In genomic region chr6:153568601-153569000, GRCh38 we compare ENCODE assay signal across 19 cellular contexts.
DNase-seq lines count a peak whose midpoint lies in the region; TF ChIP-seq lines count a peak whose summit lies in the region.
"Had no signal": no experiment of that assay in that cellular context is flagged by ENCODE, and none has a peak within 500 bp of the region (broad histone marks: within the 10 kb centered on the region; RNA-seq: fewer than 3 reads in every experiment).

No MANE protein-coding gene starts in this region.

- TF ChIP-seq CTCF in ascending aorta (IDR thresholded peaks at IDR 0.05), result no peak
- TF ChIP-seq CTCF in fibroblast of pulmonary artery (IDR thresholded peaks at IDR 0.05; ENCODE audit: low read length, missing control alignments), result no peak
- no peak for TF ChIP-seq CTCF in smooth muscle cell (IDR thresholded peaks at IDR 0.05; ENCODE audit: borderline replicate concordance, insufficient read depth, poor library complexity, severe bottlenecking)
- no peak for TF ChIP-seq CTCF in suprapubic skin (IDR thresholded peaks at IDR 0.05)

- H3K4me1 ChIP-seq in ascending aorta (peaks cover 3 to 12% of the 10 kb centered on the region in 2 donors), smooth muscle cell (ENCODE audit: low read depth) (no peaks in the 10 kb centered on the region), suprapubic skin (no peaks in the 10 kb centered on the region)
- H3K4me1 ChIP-seq: BLaER1 treated with 17β-estradiol and CSF1 and Interleukin-3, amounts not matched to agents 10 nM and 100 nM; Peyer's patch; testis had no signal

- H3K9ac ChIP-seq in smooth muscle cell (ENCODE audit: low read depth), result no peak overlapping the region
- H3K9ac ChIP-seq: BLaER1 treated with 17β-estradiol and CSF1 and Interleukin-3, amounts not matched to agents 10 nM and 100 nM had no signal

- no peak for TF ChIP-seq EP300 in suprapubic skin (IDR thresholded peaks at IDR 0.05)

- H3K27ac ChIP-seq in ascending aorta, result peak overlapping the region; percentile 26 to 48
- H3K27ac ChIP-seq in smooth muscle cell (ENCODE audit: low read depth), result no peak overlapping the region
- no peak overlapping the region for H3K27ac ChIP-seq in suprapubic skin
- H3K27ac ChIP-seq: BLaER1 treated with 17β-estradiol and CSF1 and Interleukin-3, amounts not matched to agents 10 nM and 100 nM; body of pancreas; neutrophil; Peyer's patch; skin epidermis; testis had no signal

- H3K36me3 ChIP-seq in ascending aorta (no peaks in the 10 kb centered on the region), smooth muscle cell (ENCODE audit: low read depth) (no peaks in the 10 kb centered on the region), suprapubic skin (no peaks in the 10 kb centered on the region)
- H3K36me3 ChIP-seq: BLaER1 treated with 17β-estradiol and CSF1 and Interleukin-3, amounts not matched to agents 10 nM and 100 nM; neutrophil; Peyer's patch had no signal

- intact Hi-C loops in ascending aorta (cut with DNase I), result no loop called here

- H4K20me1 ChIP-seq in smooth muscle cell (ENCODE audit: low read depth), result no peaks in the 10 kb centered on the region
- H4K20me1 ChIP-seq: BLaER1 treated with 17β-estradiol and CSF1 and Interleukin-3, amounts not matched to agents 10 nM and 100 nM had no signal

- H3K4me3 ChIP-seq in ascending aorta (no peak overlapping the region), fibroblast of pulmonary artery (replicated peaks; ENCODE audit: low read depth, low read length) (no peak overlapping the region), smooth muscle cell (no peak overlapping the region), suprapubic skin (no peak overlapping the region)
- H3K4me3 ChIP-seq: BLaER1 treated with 17β-estradiol and CSF1 and Interleukin-3, amounts not matched to agents 10 nM and 100 nM; body of pancreas; Peyer's patch; skin epidermis; testis had no signal

- no peaks in the 10 kb centered on the region for H3K79me2 ChIP-seq in smooth muscle cell (ENCODE audit: low read depth)

- H3K27me3 ChIP-seq in ascending aorta (no peaks in the 10 kb centered on the region), smooth muscle cell (ENCODE audit: low read depth) (no peaks in the 10 kb centered on the region), suprapubic skin (no peaks in the 10 kb centered on the region)
- H3K27me3 ChIP-seq: BLaER1 treated with 17β-estradiol and CSF1 and Interleukin-3, amounts not matched to agents 10 nM and 100 nM; body of pancreas; neutrophil; Peyer's patch; testis had no signal

- 71% methylated on average over 1 of the region's 1 CpG for WGBS in smooth muscle cell (ENCODE audit: low lambda C conversion rate)
- WGBS in suprapubic skin, result 60% methylated on average over 1 of the region's 1 CpG

- no peaks in the 10 kb centered on the region for H3F3A ChIP-seq in smooth muscle cell (ENCODE audit: low read depth)

- TF ChIP-seq POLR2A in suprapubic skin (IDR thresholded peaks at IDR 0.05), result no peak

- H3K4me2 ChIP-seq in smooth muscle cell, result peak overlapping the region; percentile 45
- H3K4me2 ChIP-seq: BLaER1 treated with 17β-estradiol and CSF1 and Interleukin-3, amounts not matched to agents 10 nM and 100 nM had no signal

- H3K9me3 ChIP-seq in ascending aorta (no peaks in the 10 kb centered on the region), smooth muscle cell (replicated peaks; ENCODE audit: low read depth) (no peaks in the 10 kb centered on the region), suprapubic skin (no peaks in the 10 kb centered on the region)
- H3K9me3 ChIP-seq: BLaER1 treated with 17β-estradiol and CSF1 and Interleukin-3, amounts not matched to agents 10 nM and 100 nM; body of pancreas; neutrophil; Peyer's patch; testis had no signal

- DNase-seq in H4 (ENCODE audit: low spot score) (peak; percentile 25), ascending aorta (ENCODE audit: low spot score in 2 of 2) (no peak), fibroblast of pulmonary artery (ENCODE audit: low read depth) (peak; percentile 72), smooth muscle cell (lab: John Stamatoyannopoulos, UW; ENCODE audit: unreplicated experiment) (no peak), suprapubic skin (ENCODE audit: low spot score in 2 of 2) (no peak), occipital lobe (lab: John Stamatoyannopoulos, UW) (no peak)
- no peak for DNase-seq in stimulated activated CD4-positive, alpha-beta T cell treated with anti-CD3 and anti-CD28 coated beads, Interleukin-4, amount 100 ng/mL, for 1 hour
- DNase-seq: activated CD4-positive, alpha-beta T cell treated with anti-CD3 and anti-CD28 coated beads, Interleukin-2, amount 10 ng/mL, durations not matched to agents 24 days and 14 days; activated CD8-positive, alpha-beta memory T cell treated with anti-CD3 and anti-CD28 coated beads, Interleukin-2, amount 50 U/mL, for 4 hours; activated naive CD4-positive, alpha-beta T cell; body of pancreas; KG1; NCI-H1105 treated with DMSO at 0.1 percent for 48 hours; NCI-H2107; Peyer's patch; testis had no signal

- H2AFZ ChIP-seq in smooth muscle cell (ENCODE audit: low read depth), result peak overlapping the region; percentile 70

Comparison
In these comparisons a context has a peak if more than half of its experiments do, and no peak if none do; other contexts are left out.
1. DNase-seq: peak in H4 (single experiment) and fibroblast of pulmonary artery (single experiment); none in ascending aorta (0 of 2), smooth muscle cell (single experiment), stimulated activated CD4-positive, alpha-beta T cell treated with anti-CD3 and anti-CD28 coated beads, Interleukin-4, amount 100 ng/mL, for 1 hour (single experiment), suprapubic skin (0 of 2) and occipital lobe (single experiment).
2. H3K27ac ChIP-seq: peak in ascending aorta (2 of 2); none in smooth muscle cell (single experiment) and suprapubic skin (single experiment).